8 cellular contexts compared by ENCODE assay signal in genomic region chr16:87457724-87458423, GRCh38. TPM values are rescaled to one million over a fixed set of nuclear protein-coding genes. Genes with fewer than 3 reads are reported as not detected.
A peak's percentile ranks its signal among the peaks of the same experiment; 100 is the strongest.
DNase-seq lines count a peak whose midpoint lies in the region; ATAC-seq and TF ChIP-seq lines count a peak whose summit lies in the region.

No MANE protein-coding gene starts in this region.

- peaks cover 26% of the 10 kb centered on the region for H3K4me1 Mint-ChIP-seq in activated T-helper 2 cell treated with anti-CD3 and anti-CD28 coated beads, Interferon-gamma antibody, Interleukin-2, Interleukin-4, amounts not matched to agents 10 μg/mL and 5 μg/mL and 100 μg/mL, durations not matched to agents 14 hours and 24 hours and 36 hours (ENCODE audit: low read depth)

- H3K27me3 Mint-ChIP-seq in activated T-helper 2 cell treated with anti-CD3 and anti-CD28 coated beads, Interferon-gamma antibody, Interleukin-2, Interleukin-4, amounts not matched to agents 10 μg/mL and 5 μg/mL and 100 μg/mL, durations not matched to agents 14 hours and 24 hours and 36 hours (ENCODE audit: low read depth), result no peaks in the 10 kb centered on the region

- H3K4me1 ChIP-seq in lower lobe of right lung, result peaks cover 37% of the 10 kb centered on the region

- ATAC-seq in lower lobe of right lung, result no peak

- H3K27me3 ChIP-seq in lower lobe of right lung (ENCODE audit: low read depth), result no peaks in the 10 kb centered on the region

- H3K9me3 ChIP-seq in lower lobe of right lung, result no peaks in the 10 kb centered on the region

- H3K27ac ChIP-seq in lower lobe of right lung, result peak overlapping the region; percentile 42

- peak; percentile 99 for DNase-seq in A172 (ENCODE audit: low spot score)
- peak; percentile 92 for DNase-seq in HK-2 (ENCODE audit: unreplicated experiment)
- DNase-seq in activated T-helper 2 cell treated with anti-CD3 and anti-CD28 coated beads, Interferon-gamma antibody, Interleukin-2, Interleukin-4, amounts not matched to agents 10 μg/mL and 5 μg/mL and 100 μg/mL, durations not matched to agents 14 hours and 24 hours and 36 hours (ENCODE audit: low spot score), result no peak
- no peak for DNase-seq in lower lobe of right lung
- DNase-seq in NCI-H446 treated with DMSO at 0.1 percent for 48 hours (lab: John Stamatoyannopoulos, UW), result no peak
- DNase-seq in cerebellum (ENCODE audit: low spot score), result no peak
- DNase-seq in hypothalamus (lab: John Stamatoyannopoulos, UW), result no peak
- DNase-seq in NCI-H2171 treated with DMSO at 0.1 percent for 48 hours (lab: John Stamatoyannopoulos, UW), result no peak

- peaks cover 59% of the 10 kb centered on the region for H3K36me3 ChIP-seq in lower lobe of right lung

- H3K4me3 Mint-ChIP-seq in activated T-helper 2 cell treated with anti-CD3 and anti-CD28 coated beads, Interferon-gamma antibody, Interleukin-2, Interleukin-4, amounts not matched to agents 10 μg/mL and 5 μg/mL and 100 μg/mL, durations not matched to agents 14 hours and 24 hours and 36 hours (ENCODE audit: low read depth), result no peak overlapping the region

- H3K27ac Mint-ChIP-seq in activated T-helper 2 cell treated with anti-CD3 and anti-CD28 coated beads, Interferon-gamma antibody, Interleukin-2, Interleukin-4, amounts not matched to agents 10 μg/mL and 5 μg/mL and 100 μg/mL, durations not matched to agents 14 hours and 24 hours and 36 hours, result peak overlapping the region; percentile 69

- H3K4me3 ChIP-seq in lower lobe of right lung, result no peak overlapping the region

- intact Hi-C loops in activated T-helper 2 cell treated with anti-CD3 and anti-CD28 coated beads, Interferon-gamma antibody, Interleukin-2, Interleukin-4, amounts not matched to agents 10 μg/mL and 5 μg/mL and 100 μg/mL, durations not matched to agents 14 hours and 24 hours and 36 hours (cut with micrococcal nuclease), result no loop called here
- intact Hi-C loops in lower lobe of right lung (cut with DNase I), result no loop called here

- no peaks in the 10 kb centered on the region for H3K9me3 Mint-ChIP-seq in activated T-helper 2 cell treated with anti-CD3 and anti-CD28 coated beads, Interferon-gamma antibody, Interleukin-2, Interleukin-4, amounts not matched to agents 10 μg/mL and 5 μg/mL and 100 μg/mL, durations not matched to agents 14 hours and 24 hours and 36 hours

- H3K36me3 Mint-ChIP-seq in activated T-helper 2 cell treated with anti-CD3 and anti-CD28 coated beads, Interferon-gamma antibody, Interleukin-2, Interleukin-4, amounts not matched to agents 10 μg/mL and 5 μg/mL and 100 μg/mL, durations not matched to agents 14 hours and 24 hours and 36 hours (ENCODE audit: low read depth), result peaks cover 5% of the 10 kb centered on the region

- TF ChIP-seq CTCF in lower lobe of right lung (IDR thresholded peaks at IDR 0.05), result no peak

RNA-seq across cellular contexts. Expression of gene ZCCHC14, which starts 35.0 kb away (rescaled TPM):
- total RNA-seq in A172 (2014; rRNA removed; shearing (Covaris generic)), result 7.1 and 8.4 TPM in 2 replicates
- 7.4 and 8.0 TPM in 2 replicates for total RNA-seq in activated T-helper 2 cell treated with anti-CD3 and anti-CD28 coated beads, Interferon-gamma antibody, Interleukin-2, Interleukin-4, amounts not matched to agents 10 μg/mL and 5 μg/mL and 100 μg/mL, durations not matched to agents 14 hours and 24 hours and 36 hours
- total RNA-seq in lower lobe of right lung, result 23.9 TPM
- 45.1 TPM for total RNA-seq in cerebellum

Comparison
In these comparisons a context has a peak if more than half of its experiments do, and no peak if none do; other contexts are left out.
1. DNase-seq: peak in A172 (single experiment) and HK-2 (single experiment); none in activated T-helper 2 cell treated with anti-CD3 and anti-CD28 coated beads, Interferon-gamma antibody, Interleukin-2, Interleukin-4, amounts not matched to agents 10 μg/mL and 5 μg/mL and 100 μg/mL, durations not matched to agents 14 hours and 24 hours and 36 hours (single experiment), lower lobe of right lung (single experiment), NCI-H446 treated with DMSO at 0.1 percent for 48 hours (single experiment), cerebellum (single experiment), hypothalamus (0 of 51) and NCI-H2171 treated with DMSO at 0.1 percent for 48 hours (single experiment).